ENCODE assay signal across 20 cellular contexts in the genomic region with DNA sequence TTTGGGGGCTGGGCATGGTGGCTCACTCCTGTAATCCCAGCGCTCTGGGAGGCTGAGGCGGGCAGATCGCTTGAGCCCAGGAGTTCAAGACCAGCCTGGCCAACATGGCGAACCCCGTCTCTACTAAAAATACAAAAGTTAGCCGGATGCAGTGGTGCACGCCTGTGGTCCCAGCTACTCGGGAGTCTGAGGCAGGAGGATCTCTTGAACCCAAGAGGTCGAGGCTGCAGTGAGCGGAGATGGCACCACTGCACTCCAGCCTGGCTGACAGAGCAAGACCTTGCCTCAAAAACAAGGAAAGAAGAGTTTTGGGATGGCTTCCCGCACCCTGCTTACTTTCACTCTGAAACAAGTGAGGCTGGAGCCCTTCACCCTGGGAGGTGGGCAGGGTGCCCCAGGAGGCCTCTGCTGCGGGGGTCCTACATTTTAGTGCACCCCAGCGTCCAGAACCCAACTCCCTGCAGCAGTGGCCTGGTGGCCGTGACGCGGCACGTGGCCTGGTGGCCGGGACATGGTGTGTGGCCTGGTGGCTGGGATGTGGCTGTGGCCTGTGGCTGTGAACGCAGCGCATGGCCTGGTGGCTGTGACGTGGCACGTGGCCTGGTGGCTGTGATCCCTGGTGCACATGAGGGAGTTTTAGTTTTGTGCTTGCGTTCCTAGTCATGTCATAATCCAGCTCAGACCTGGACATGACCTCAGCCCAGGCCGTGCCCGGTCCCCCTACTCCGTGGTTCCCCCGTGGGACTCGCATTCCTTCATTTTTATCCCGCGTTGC. TPM values are rescaled to one million over a fixed set of nuclear protein-coding genes. Genes with fewer than 3 reads are reported as not detected.
"Had no signal": no experiment of that assay in that cellular context is flagged by ENCODE, and none has a peak within 500 bp of the region (broad histone marks: within the 10 kb centered on the region; RNA-seq: fewer than 3 reads in every experiment).

No MANE protein-coding gene starts in this region.

- FAIRE-seq: frontal cortex had no signal

- H3K4me3 ChIP-seq: ascending aorta, esophagus muscularis mucosa, hepatocyte, mucosa of descending colon, prostate gland, thoracic aorta, upper lobe of left lung had no signal

- ATAC-seq: activated naive CD4-positive, alpha-beta T cell treated with anti-CD3 and anti-CD28 coated beads, Interleukin-2, amount 50 U/mL, for 72 hours; effector memory CD8-positive, alpha-beta T cell; mucosa of descending colon; T-helper 17 cell had no signal

- H3K9me3 ChIP-seq: ascending aorta, esophagus muscularis mucosa, mucosa of descending colon, prostate gland, thoracic aorta, upper lobe of left lung had no signal

- H3K4me1 ChIP-seq: ascending aorta, prostate gland, upper lobe of left lung had no signal

- H3K79me2 ChIP-seq: hepatocyte had no signal

- H3K27ac ChIP-seq: ascending aorta, brain microvascular endothelial cell, esophagus muscularis mucosa, hepatocyte, prostate gland, thoracic aorta, upper lobe of left lung had no signal

- H2AFZ ChIP-seq: hepatocyte had no signal

- DNase-seq: activated CD4-positive, alpha-beta T cell treated with anti-CD3 and anti-CD28 coated beads for 4 hours; activated CD4-positive, alpha-beta T cell treated with anti-CD3 and anti-CD28 coated beads, Interleukin-2, amount 50 U/mL, for 48 hours; activated CD4-positive, CD25-positive, alpha-beta regulatory T cell; brain microvascular endothelial cell; central memory CD4-positive, alpha-beta T cell; effector memory CD8-positive, alpha-beta T cell; glutamatergic neuron; immature natural killer cell; mucosa of descending colon; stimulated activated CD4-positive, alpha-beta T cell treated with anti-CD3 and anti-CD28 coated beads, Interleukin-4, amount 100 ng/mL, for 24 hours; stimulated activated naive CD4-positive, alpha-beta T cell treated with Interleukin-2 at 50 U/mL for 16 hours; T-helper 17 cell had no signal

- H3K27me3 ChIP-seq: ascending aorta, brain microvascular endothelial cell, hepatocyte, upper lobe of left lung had no signal

- H3K4me2 ChIP-seq: hepatocyte had no signal

- H3K36me3 ChIP-seq: ascending aorta, brain microvascular endothelial cell, esophagus muscularis mucosa, prostate gland, thoracic aorta, upper lobe of left lung had no signal

RNA-seq across cellular contexts. Expression of a gene that starts 9.3 kb away (rescaled TPM):
- polyA plus RNA-seq: immature natural killer cell had no signal
